Comparison of ENCODE assay signal across 16 cellular contexts in genomic region chr2:234580686-234581085, GRCh38.
DNase-seq lines count a peak whose midpoint lies in the region; ATAC-seq, FAIRE-seq and TF ChIP-seq lines count a peak whose summit lies in the region.
"Had no signal": no experiment of that assay in that cellular context is flagged by ENCODE, and none has a peak within 500 bp of the region (broad histone marks: within the 10 kb centered on the region; RNA-seq: fewer than 3 reads in every experiment).

No MANE protein-coding gene starts in this region.

- no peaks in the 10 kb centered on the region; the same call in none of the 2 replicates for H3K4me1 ChIP-seq in GM23248 (ENCODE audit: insufficient read depth)
- H3K4me1 ChIP-seq: BE2C had no signal

- H3K9me3 ChIP-seq in GM23248 (ENCODE audit: low read depth), result no peaks in the 10 kb centered on the region
- H3K9me3 ChIP-seq in WERI-Rb-1 (ENCODE audit: severe bottlenecking), result no peaks in the 10 kb centered on the region
- H3K9me3 ChIP-seq: BE2C had no signal

- H3K36me3 Mint-ChIP-seq in stimulated activated effector memory CD8-positive, alpha-beta T cell treated with anti-CD3 and anti-CD28 coated beads, Interleukin-12 subunit alpha, Interleukin-12 subunit beta, amount 100 ng/mL, for 72 hours, result no peaks in the 10 kb centered on the region
- H3K36me3 Mint-ChIP-seq: CD4-positive, alpha-beta memory T cell had no signal

- H3K27ac ChIP-seq in GM23248 (no peak overlapping the region), WERI-Rb-1 (peak overlapping the region; percentile 92)
- H3K27ac ChIP-seq: C4-2B had no signal

- no peaks in the 10 kb centered on the region for H3K79me2 ChIP-seq in GM23248 (ENCODE audit: insufficient read depth)

- DNase-seq in GM23248, result peak; percentile 53
- peak; percentile 28 for DNase-seq in RCC 7860 (ENCODE audit: low spot score)
- no peak for DNase-seq in WERI-Rb-1
- DNase-seq in stimulated activated effector memory CD8-positive, alpha-beta T cell treated with anti-CD3 and anti-CD28 coated beads, Interleukin-12 subunit alpha, Interleukin-12 subunit beta, amount 100 ng/mL, for 72 hours (ENCODE audit: low spot score in 2 of 2), result no peak
- DNase-seq in activated CD4-positive, alpha-beta T cell treated with anti-CD3 and anti-CD28 coated beads, Interleukin-2, amount 50 U/mL, for 48 hours, result no peak
- DNase-seq: BE2C; CD4-positive, alpha-beta memory T cell; DMS79; GDM1; H7 had no signal

- H3K4me3 ChIP-seq in GM23248 (no peak overlapping the region), WERI-Rb-1 (ENCODE audit: low read depth, low read length) (no peak overlapping the region)

- H3K27me3 ChIP-seq in GM23248 (replicated peaks; ENCODE audit: insufficient read depth) (0 out of 2 replicates have a peak, but pooled peaks cover 3% of the 10 kb centered on the region), WERI-Rb-1 (ENCODE audit: insufficient read depth, low read depth, severe bottlenecking) (no peaks in the 10 kb centered on the region)
- H3K27me3 ChIP-seq: BE2C had no signal

- no peak overlapping the region for H3K4me2 ChIP-seq in GM23248 (ENCODE audit: unreplicated experiment)

- no peaks in the 10 kb centered on the region for H4K20me1 ChIP-seq in GM23248 (ENCODE audit: insufficient read depth)

- ATAC-seq in stimulated activated effector memory CD8-positive, alpha-beta T cell treated with anti-CD3 and anti-CD28 coated beads, Interleukin-12 subunit alpha, Interleukin-12 subunit beta, amount 100 ng/mL, for 72 hours, result peak; percentile 38
- ATAC-seq in HG03280 (IDR thresholded peaks at IDR 0.05; ENCODE audit: unreplicated experiment) (no peak), GM18511 (IDR thresholded peaks at IDR 0.05; ENCODE audit: unreplicated experiment) (no peak)

- H3K36me3 ChIP-seq in GM23248 (ENCODE audit: low read depth) (no peaks in the 10 kb centered on the region), WERI-Rb-1 (no peaks in the 10 kb centered on the region)
- H3K36me3 ChIP-seq: BE2C had no signal

- in situ Hi-C loops in GM23248 (cut with MboI), result no loop called here

- H3K27ac Mint-ChIP-seq in stimulated activated effector memory CD8-positive, alpha-beta T cell treated with anti-CD3 and anti-CD28 coated beads, Interleukin-12 subunit alpha, Interleukin-12 subunit beta, amount 100 ng/mL, for 72 hours, result no peak overlapping the region
- H3K27ac Mint-ChIP-seq: CD4-positive, alpha-beta memory T cell had no signal

- FAIRE-seq in RCC 7860 (lab: Jason Lieb, UNC), result no peak
- FAIRE-seq: A204.1, GM12892, HepG2 had no signal

- TF ChIP-seq CTCF in WERI-Rb-1 (IDR thresholded peaks at IDR 0.05; ENCODE audit: low read depth, low read length), result no peak

- H3K9me3 Mint-ChIP-seq in stimulated activated effector memory CD8-positive, alpha-beta T cell treated with anti-CD3 and anti-CD28 coated beads, Interleukin-12 subunit alpha, Interleukin-12 subunit beta, amount 100 ng/mL, for 72 hours, result no peaks in the 10 kb centered on the region
- H3K9me3 Mint-ChIP-seq: CD4-positive, alpha-beta memory T cell had no signal

- H3K4me3 Mint-ChIP-seq in stimulated activated effector memory CD8-positive, alpha-beta T cell treated with anti-CD3 and anti-CD28 coated beads, Interleukin-12 subunit alpha, Interleukin-12 subunit beta, amount 100 ng/mL, for 72 hours, result no peak overlapping the region
- H3K4me3 Mint-ChIP-seq: CD4-positive, alpha-beta memory T cell had no signal

- no peaks in the 10 kb centered on the region for H3K9me2 ChIP-seq in GM23248 (ENCODE audit: insufficient read depth)

- no peak overlapping the region for H3K9ac ChIP-seq in GM23248

- 54 to 65% methylated on average over 5 of the region's 5 CpGs for WGBS in GM23248 (ENCODE audit: low coverage in 1 of 2, low lambda C conversion rate in 2 of 2, missing lambda C conversion rate in 2 of 2), 2 experiments

- H3F3A ChIP-seq in GM23248 (ENCODE audit: insufficient read depth), result peaks cover 5% of the 10 kb centered on the region; the same call in 1 of the 2 replicates

- no peaks in the 10 kb centered on the region for H3K4me1 Mint-ChIP-seq in stimulated activated effector memory CD8-positive, alpha-beta T cell treated with anti-CD3 and anti-CD28 coated beads, Interleukin-12 subunit alpha, Interleukin-12 subunit beta, amount 100 ng/mL, for 72 hours

- H2AFZ ChIP-seq in GM23248, result no peak overlapping the region

Comparison
In these comparisons a context has a peak if more than half of its experiments do, and no peak if none do; other contexts are left out.
1. DNase-seq: peak in GM23248 (single experiment) and RCC 7860 (single experiment); none in WERI-Rb-1 (single experiment), stimulated activated effector memory CD8-positive, alpha-beta T cell treated with anti-CD3 and anti-CD28 coated beads, Interleukin-12 subunit alpha, Interleukin-12 subunit beta, amount 100 ng/mL, for 72 hours (0 of 2) and activated CD4-positive, alpha-beta T cell treated with anti-CD3 and anti-CD28 coated beads, Interleukin-2, amount 50 U/mL, for 48 hours (0 of 2).